8 cellular contexts compared by ENCODE assay signal in the genomic region with DNA sequence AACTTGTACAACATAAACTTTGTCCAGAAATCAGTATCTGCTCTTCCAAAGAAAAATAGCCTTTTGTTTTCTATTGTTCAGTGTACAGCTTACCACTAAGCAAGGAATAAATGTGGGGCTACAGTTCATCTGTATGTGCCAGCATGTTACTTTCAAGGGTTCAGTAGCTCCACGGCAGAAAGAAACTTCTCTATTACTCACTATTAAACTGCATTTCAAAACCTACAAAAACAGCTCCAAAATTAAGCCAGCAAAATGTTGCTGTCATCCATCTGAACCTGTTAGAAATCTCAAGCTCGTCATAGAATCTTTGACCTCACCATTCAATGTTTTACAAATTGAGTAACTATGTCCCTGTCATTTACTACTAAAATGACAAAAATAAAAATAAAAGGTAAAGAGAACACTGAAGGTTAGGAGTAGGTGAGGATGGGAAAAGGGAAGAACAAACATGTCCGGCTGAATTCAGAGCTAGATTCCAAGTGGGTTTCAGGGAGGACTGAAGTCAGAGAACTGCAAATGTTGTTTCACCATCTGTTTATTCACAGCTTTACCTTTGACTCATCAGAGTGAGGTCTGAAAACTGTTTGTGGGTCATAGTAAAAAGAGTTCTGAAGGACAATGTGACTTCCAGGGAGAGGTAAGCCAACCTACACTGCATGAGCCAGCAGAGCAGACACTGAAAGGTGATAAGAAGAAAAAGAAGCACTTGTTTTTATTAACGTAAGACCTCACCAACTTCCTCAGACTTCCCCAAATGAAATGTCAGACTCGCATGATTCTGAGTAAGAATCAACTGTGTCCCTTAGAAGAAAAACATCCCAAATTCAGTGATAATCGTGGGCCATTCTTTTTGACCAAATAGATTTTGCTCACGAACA.
DNase-seq lines count a peak whose midpoint lies in the region; TF ChIP-seq lines count a peak whose summit lies in the region.

No MANE protein-coding gene starts in this region.

- no peaks in the 10 kb centered on the region for H3K9me3 Mint-ChIP-seq in activated T-cell treated with anti-CD3 and anti-CD28 coated beads, Interleukin-2, amount 50 U/mL, for 24 hours
- peaks cover 2% of the 10 kb centered on the region for H3K9me3 Mint-ChIP-seq in activated CD4-positive, alpha-beta T cell treated with anti-CD3 and anti-CD28 coated beads, Interleukin-2, amount 10 ng/mL, durations not matched to agents 7 days and 5 days
- no peaks in the 10 kb centered on the region for H3K9me3 Mint-ChIP-seq in immature natural killer cell

- TF ChIP-seq POLR2A in erythroblast (IDR thresholded peaks at IDR 0.05; ENCODE audit: low read length) = no peak

- POLR2A ChIA-PET in activated CD4-positive, alpha-beta T cell treated with anti-CD3 and anti-CD28 coated beads, Interleukin-2, amount 10 ng/mL, durations not matched to agents 7 days and 5 days (lab: Charles Lee) = interaction anchor here (0.6 to 1.1 kb wide), 2 partner anchors 63 to 82 kb away, joined by 3 read pairs; a partner anchor contains a TSS

- peaks cover 14% of the 10 kb centered on the region for H3K36me3 Mint-ChIP-seq in activated T-cell treated with anti-CD3 and anti-CD28 coated beads, Interleukin-2, amount 50 U/mL, for 24 hours (ENCODE audit: low read depth)
- H3K36me3 Mint-ChIP-seq in activated CD4-positive, alpha-beta T cell treated with anti-CD3 and anti-CD28 coated beads, Interleukin-2, amount 10 ng/mL, durations not matched to agents 7 days and 5 days (ENCODE audit: low read depth) = peaks cover 11% of the 10 kb centered on the region
- no peaks in the 10 kb centered on the region for H3K36me3 Mint-ChIP-seq in immature natural killer cell

- peak overlapping the region; percentile 76 for H3K4me3 Mint-ChIP-seq in activated T-cell treated with anti-CD3 and anti-CD28 coated beads, Interleukin-2, amount 50 U/mL, for 24 hours
- H3K4me3 Mint-ChIP-seq in activated CD4-positive, alpha-beta T cell treated with anti-CD3 and anti-CD28 coated beads, Interleukin-2, amount 10 ng/mL, durations not matched to agents 7 days and 5 days = peak overlapping the region; percentile 68
- H3K4me3 Mint-ChIP-seq in immature natural killer cell = peak overlapping the region; percentile 74 to 88 (median 83)

- peak overlapping the region; percentile 97 for H3K27ac Mint-ChIP-seq in activated T-cell treated with anti-CD3 and anti-CD28 coated beads, Interleukin-2, amount 50 U/mL, for 24 hours
- H3K27ac Mint-ChIP-seq in activated CD4-positive, alpha-beta T cell treated with anti-CD3 and anti-CD28 coated beads, Interleukin-2, amount 10 ng/mL, durations not matched to agents 7 days and 5 days = peak overlapping the region; percentile 83
- H3K27ac Mint-ChIP-seq in immature natural killer cell = peak overlapping the region; percentile 87 to 97 (median 94)

- no peaks in the 10 kb centered on the region for H3K27me3 Mint-ChIP-seq in activated T-cell treated with anti-CD3 and anti-CD28 coated beads, Interleukin-2, amount 50 U/mL, for 24 hours
- H3K27me3 Mint-ChIP-seq in activated CD4-positive, alpha-beta T cell treated with anti-CD3 and anti-CD28 coated beads, Interleukin-2, amount 10 ng/mL, durations not matched to agents 7 days and 5 days = no peaks in the 10 kb centered on the region
- H3K27me3 Mint-ChIP-seq in immature natural killer cell (ENCODE audit: low read depth in 3 of 3) = peaks cover 5 to 11% (median 10%) of the 10 kb centered on the region in 3 donors

- H3K4me1 Mint-ChIP-seq in activated T-cell treated with anti-CD3 and anti-CD28 coated beads, Interleukin-2, amount 50 U/mL, for 24 hours (ENCODE audit: low read depth) = peaks cover 82% of the 10 kb centered on the region
- peaks cover 72% of the 10 kb centered on the region for H3K4me1 Mint-ChIP-seq in activated CD4-positive, alpha-beta T cell treated with anti-CD3 and anti-CD28 coated beads, Interleukin-2, amount 10 ng/mL, durations not matched to agents 7 days and 5 days
- peaks cover 67 to 80% of the 10 kb centered on the region in 2 donors for H3K4me1 Mint-ChIP-seq in immature natural killer cell

- no peak for DNase-seq in activated T-cell treated with anti-CD3 and anti-CD28 coated beads, Interleukin-2, amount 50 U/mL, for 24 hours
- no peak for DNase-seq in activated T-cell treated with anti-CD3 and anti-CD28 coated beads, Interleukin-2, amount 50 U/mL, for 1 hour
- DNase-seq in activated CD4-positive, alpha-beta T cell treated with anti-CD3 and anti-CD28 coated beads, Interleukin-2, amount 10 ng/mL, durations not matched to agents 7 days and 5 days = no peak
- DNase-seq in immature natural killer cell (peak; percentile 17 to 62 (median 37)), superior temporal gyrus (ENCODE audit: extremely low spot score) (peak; percentile 51), erythroblast (lab: John Stamatoyannopoulos, UW) (no peak), NCI-H2107 treated with DMSO at 0.1 percent for 48 hours (lab: John Stamatoyannopoulos, UW; ENCODE audit: unreplicated experiment) (no peak), DMS153 (lab: John Stamatoyannopoulos, UW) (no peak)

- CTCF ChIA-PET in activated CD4-positive, alpha-beta T cell treated with anti-CD3 and anti-CD28 coated beads, Interleukin-2, amount 10 ng/mL, durations not matched to agents 7 days and 5 days (lab: Charles Lee) = interaction anchor here (0.7 to 1.7 kb wide), 5 partner anchors 9 to 62 kb away, joined by 3 to 5 read pairs (median 4); a partner anchor contains a TSS

Comparison
In these comparisons a context has a peak if more than half of its experiments do, and no peak if none do; other contexts are left out.
1. DNase-seq: peak in immature natural killer cell (3 of 3) and superior temporal gyrus (single experiment); none in activated T-cell treated with anti-CD3 and anti-CD28 coated beads, Interleukin-2, amount 50 U/mL, for 24 hours (single experiment), activated T-cell treated with anti-CD3 and anti-CD28 coated beads, Interleukin-2, amount 50 U/mL, for 1 hour (single experiment), activated CD4-positive, alpha-beta T cell treated with anti-CD3 and anti-CD28 coated beads, Interleukin-2, amount 10 ng/mL, durations not matched to agents 7 days and 5 days (single experiment), erythroblast (0 of 2), NCI-H2107 treated with DMSO at 0.1 percent for 48 hours (single experiment) and DMS153 (single experiment).
2. Peak in every context shown above with its lines, with median percentiles within 50 percentile points of each other: H3K27ac Mint-ChIP-seq and H3K4me3 Mint-ChIP-seq.